1 cellular context compared by ENCODE assay signal in the genomic region with DNA sequence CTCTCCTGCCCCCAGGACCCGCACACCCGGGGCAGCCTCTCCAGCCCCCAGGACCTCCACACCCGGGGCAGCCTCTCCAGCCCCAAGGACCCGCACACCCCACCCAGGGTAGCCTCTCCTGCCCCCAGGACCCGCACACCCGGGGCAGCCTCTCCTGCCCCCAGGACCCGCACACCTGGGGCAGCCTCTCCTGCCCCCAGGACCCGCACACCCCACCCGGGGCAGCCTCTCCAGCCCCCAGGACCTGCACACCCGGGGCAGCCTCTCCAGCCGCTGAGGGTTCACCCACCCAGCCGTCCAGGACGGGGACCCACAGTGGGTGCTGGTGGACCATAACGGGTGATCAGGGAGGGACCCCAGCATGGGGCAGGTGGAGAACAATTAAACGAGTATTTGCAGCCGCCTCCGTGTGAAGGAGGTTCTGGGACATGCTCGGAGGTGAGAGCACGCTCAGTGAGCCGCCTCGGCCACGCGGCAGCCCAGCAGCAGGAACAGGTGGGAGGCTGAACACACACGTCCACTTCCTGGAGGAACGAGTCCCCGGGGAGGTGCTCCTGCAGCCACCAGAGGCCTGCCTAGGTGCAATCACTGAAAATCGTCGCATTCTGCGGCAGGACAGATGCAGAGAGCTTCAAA.
TF ChIP-seq lines count a peak whose summit lies in the region.

No MANE protein-coding gene starts in this region.

TF ChIP-seq in HepG2, 621 proteins besides CTCF, POLR2A, EP300 and RAD21 (continued from another document):
- TF ChIP-seq, protein P1, sequence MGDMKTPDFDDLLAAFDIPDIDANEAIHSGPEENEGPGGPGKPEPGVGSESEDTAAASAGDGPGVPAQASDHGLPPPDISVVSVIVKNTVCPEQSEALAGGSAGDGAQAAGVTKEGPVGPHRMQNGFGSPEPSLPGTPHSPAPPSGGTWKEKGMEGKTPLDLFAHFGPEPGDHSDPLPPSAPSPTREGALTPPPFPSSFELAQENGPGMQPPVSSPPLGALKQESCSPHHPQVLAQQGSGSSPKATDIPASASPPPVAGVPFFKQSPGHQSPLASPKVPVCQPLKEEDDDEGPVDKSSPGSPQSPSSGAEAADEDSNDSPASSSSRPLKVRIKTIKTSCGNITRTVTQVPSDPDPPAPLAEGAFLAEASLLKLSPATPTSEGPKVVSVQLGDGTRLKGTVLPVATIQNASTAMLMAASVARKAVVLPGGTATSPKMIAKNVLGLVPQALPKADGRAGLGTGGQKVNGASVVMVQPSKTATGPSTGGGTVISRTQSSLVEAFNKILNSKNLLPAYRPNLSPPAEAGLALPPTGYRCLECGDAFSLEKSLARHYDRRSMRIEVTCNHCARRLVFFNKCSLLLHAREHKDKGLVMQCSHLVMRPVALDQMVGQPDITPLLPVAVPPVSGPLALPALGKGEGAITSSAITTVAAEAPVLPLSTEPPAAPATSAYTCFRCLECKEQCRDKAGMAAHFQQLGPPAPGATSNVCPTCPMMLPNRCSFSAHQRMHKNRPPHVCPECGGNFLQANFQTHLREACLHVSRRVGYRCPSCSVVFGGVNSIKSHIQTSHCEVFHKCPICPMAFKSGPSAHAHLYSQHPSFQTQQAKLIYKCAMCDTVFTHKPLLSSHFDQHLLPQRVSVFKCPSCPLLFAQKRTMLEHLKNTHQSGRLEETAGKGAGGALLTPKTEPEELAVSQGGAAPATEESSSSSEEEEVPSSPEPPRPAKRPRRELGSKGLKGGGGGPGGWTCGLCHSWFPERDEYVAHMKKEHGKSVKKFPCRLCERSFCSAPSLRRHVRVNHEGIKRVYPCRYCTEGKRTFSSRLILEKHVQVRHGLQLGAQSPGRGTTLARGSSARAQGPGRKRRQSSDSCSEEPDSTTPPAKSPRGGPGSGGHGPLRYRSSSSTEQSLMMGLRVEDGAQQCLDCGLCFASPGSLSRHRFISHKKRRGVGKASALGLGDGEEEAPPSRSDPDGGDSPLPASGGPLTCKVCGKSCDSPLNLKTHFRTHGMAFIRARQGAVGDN (CRISPR knock-in tag; IDR thresholded peaks at IDR 0.05): no peak
- no peak for TF ChIP-seq GTF2F1 (IDR thresholded peaks at IDR 0.05; ENCODE audit: low read length)
- TF ChIP-seq GLI4 (CRISPR knock-in tag; IDR thresholded peaks at IDR 0.05; ENCODE audit: borderline replicate concordance): no peak
- TF ChIP-seq TOPORS (CRISPR knock-in tag; IDR thresholded peaks at IDR 0.05): no peak
- TF ChIP-seq ZNF629 (CRISPR knock-in tag; conservative IDR thresholded peaks at IDR 0.05): no peak
- no peak for TF ChIP-seq ZNF850 (CRISPR knock-in tag; conservative IDR thresholded peaks at IDR 0.05)
- no peak for TF ChIP-seq ZC3H13 (CRISPR knock-in tag; IDR thresholded peaks at IDR 0.05)
- TF ChIP-seq HCFC1 (IDR thresholded peaks at IDR 0.05; ENCODE audit: low read depth, low read length): no peak
- TF ChIP-seq, protein P2, sequence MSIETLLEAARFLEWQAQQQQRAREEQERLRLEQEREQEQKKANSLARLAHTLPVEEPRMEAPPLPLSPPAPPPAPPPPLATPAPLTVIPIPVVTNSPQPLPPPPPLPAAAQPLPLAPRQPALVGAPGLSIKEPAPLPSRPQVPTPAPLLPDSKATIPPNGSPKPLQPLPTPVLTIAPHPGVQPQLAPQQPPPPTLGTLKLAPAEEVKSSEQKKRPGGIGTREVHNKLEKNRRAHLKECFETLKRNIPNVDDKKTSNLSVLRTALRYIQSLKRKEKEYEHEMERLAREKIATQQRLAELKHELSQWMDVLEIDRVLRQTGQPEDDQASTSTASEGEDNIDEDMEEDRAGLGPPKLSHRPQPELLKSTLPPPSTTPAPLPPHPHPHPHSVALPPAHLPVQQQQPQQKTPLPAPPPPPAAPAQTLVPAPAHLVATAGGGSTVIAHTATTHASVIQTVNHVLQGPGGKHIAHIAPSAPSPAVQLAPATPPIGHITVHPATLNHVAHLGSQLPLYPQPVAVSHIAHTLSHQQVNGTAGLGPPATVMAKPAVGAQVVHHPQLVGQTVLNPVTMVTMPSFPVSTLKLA (IDR thresholded peaks at IDR 0.05): no peak
- no peak for TF ChIP-seq ETV5 (CRISPR knock-in tag; IDR thresholded peaks at IDR 0.05; ENCODE audit: borderline replicate concordance)
TF ChIP-seq in HepG2: peak in this region for 0.
